18 cellular contexts compared by ENCODE assay signal in the genomic region with DNA sequence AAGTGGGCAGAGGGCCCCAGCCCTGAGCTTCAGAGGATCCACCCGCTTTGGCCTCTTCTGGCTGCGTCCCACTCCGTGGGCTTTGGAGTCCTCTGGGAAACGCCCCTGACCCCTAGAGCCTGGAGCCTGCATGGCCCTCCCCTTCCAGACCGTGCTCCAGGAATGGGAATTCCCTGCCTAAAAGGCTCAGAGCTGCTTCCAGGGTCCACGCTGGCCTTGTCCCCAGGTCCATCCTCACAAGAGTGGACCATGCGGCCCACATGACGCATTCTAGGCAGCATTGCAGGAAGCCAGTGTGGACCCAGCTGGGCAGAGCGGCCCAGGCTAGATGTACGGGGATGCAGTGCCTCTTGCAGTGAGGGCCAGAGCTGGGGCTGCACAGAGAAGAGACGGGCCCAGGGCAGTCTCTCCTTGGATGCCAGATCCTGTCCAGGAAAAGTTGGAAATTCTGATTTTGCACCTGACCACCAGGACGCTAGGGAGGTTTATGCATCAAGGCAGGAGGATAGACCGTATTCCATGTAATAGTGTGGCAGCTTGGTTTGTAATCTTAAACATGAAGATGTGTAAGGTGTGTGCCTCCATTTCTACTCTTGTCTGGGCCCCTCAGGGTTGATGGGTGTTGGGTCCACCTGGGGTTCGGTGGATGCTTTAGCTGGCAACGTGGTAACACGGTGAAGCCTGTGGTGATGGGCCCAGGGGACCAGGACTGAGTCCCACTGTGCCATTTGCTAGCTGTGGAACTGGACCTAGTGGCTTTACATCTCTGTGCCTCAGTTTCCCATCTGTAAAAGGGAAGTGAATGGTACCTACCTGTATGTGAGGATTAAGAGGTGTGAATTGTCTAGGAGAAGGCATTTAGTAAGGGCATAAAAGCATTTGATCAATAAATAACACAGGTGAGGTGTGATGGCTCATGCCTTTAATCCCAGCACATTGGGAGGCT. TPM values are rescaled to one million over a fixed set of nuclear protein-coding genes. Genes with fewer than 3 reads are reported as not detected.
DNase-seq lines count a peak whose midpoint lies in the region; ATAC-seq and TF ChIP-seq lines count a peak whose summit lies in the region.
"Had no signal": no experiment of that assay in that cellular context is flagged by ENCODE, and none has a peak within 500 bp of the region (broad histone marks: within the 10 kb centered on the region; RNA-seq: fewer than 3 reads in every experiment).

No MANE protein-coding gene starts in this region.

- no peak overlapping the region for H2BK15ac ChIP-seq in H9 (ENCODE audit: low read depth, low read length)

- H2BK20ac ChIP-seq in H9 (ENCODE audit: low read depth, low read length, poor library complexity, severe bottlenecking), result no peak overlapping the region

- no peak overlapping the region for H2AFZ ChIP-seq in H9 (ENCODE audit: low read length)
- H2AFZ ChIP-seq in neural progenitor cell (replicated peaks), result peak overlapping the region; percentile 48

- H3K36me3 Mint-ChIP-seq in H9 (ENCODE audit: insufficient read depth in 1 of 3, low read depth in 3 of 3) (no peaks in the 10 kb centered on the region), neural progenitor cell (no peaks in the 10 kb centered on the region), natural killer cell (no peaks in the 10 kb centered on the region)

- H2BK120ac ChIP-seq in H9 (ENCODE audit: low read depth, low read length, poor library complexity, severe bottlenecking), result no peak overlapping the region

- H4K20me1 ChIP-seq in H9 (ENCODE audit: control insufficient read depth, insufficient read depth, insufficient read length) (peaks cover 4% of the 10 kb centered on the region), neural progenitor cell (ENCODE audit: low read depth) (no peaks in the 10 kb centered on the region)

- peaks cover under 1% of the 10 kb centered on the region for H3F3A ChIP-seq in neural progenitor cell (ENCODE audit: low read depth)

- H3K79me1 ChIP-seq in H9 (ENCODE audit: insufficient read depth, low read depth, low read length, poor library complexity, severe bottlenecking), result no peaks in the 10 kb centered on the region

- no peak overlapping the region for H3K4me3 ChIP-seq in neural progenitor cell

- H3K27me3 ChIP-seq in H9 (ENCODE audit: insufficient read depth, low read length) (no peaks in the 10 kb centered on the region), neural progenitor cell (no peaks in the 10 kb centered on the region)

- no peak overlapping the region for H3K4ac ChIP-seq in H9 (ENCODE audit: low read depth, low read length)

- no peak overlapping the region; a peak in 1 of 7 replicates for H3K27ac Mint-ChIP-seq in H9
- peak overlapping the region; percentile 42 for H3K27ac Mint-ChIP-seq in neural progenitor cell
- no peak overlapping the region for H3K27ac Mint-ChIP-seq in natural killer cell
- H3K27ac Mint-ChIP-seq: B cell; CD4-positive, alpha-beta T cell had no signal

- no peak overlapping the region for H3K23ac ChIP-seq in H9 (ENCODE audit: insufficient read length, low read depth, low read length)

- H3K4me1 Mint-ChIP-seq in H9 (peaks cover 9 to 11% of the 10 kb centered on the region in 2 experiments), neural progenitor cell (no peaks in the 10 kb centered on the region), natural killer cell (no peaks in the 10 kb centered on the region)
- H3K4me1 Mint-ChIP-seq: B cell had no signal

- H4K91ac ChIP-seq in H9 (ENCODE audit: insufficient read length, low read depth, low read length), result no peak overlapping the region

- H3K79me2 ChIP-seq in H9 (ENCODE audit: insufficient read depth, low read length) (no peaks in the 10 kb centered on the region), neural progenitor cell (ENCODE audit: low read depth) (no peaks in the 10 kb centered on the region)

- H3K4me2 ChIP-seq in H9 (ENCODE audit: insufficient read depth, insufficient read length, low read length), result no peak overlapping the region
- no peak overlapping the region for H3K4me2 ChIP-seq in neural progenitor cell

- H4K5ac ChIP-seq in H9 (ENCODE audit: insufficient read length, low read depth, low read length), result no peak overlapping the region

- no peak overlapping the region for H3K4me3 Mint-ChIP-seq in H9
- H3K4me3 Mint-ChIP-seq in neural progenitor cell, result no peak overlapping the region
- H3K4me3 Mint-ChIP-seq in natural killer cell, result no peak overlapping the region
- H3K4me3 Mint-ChIP-seq: B cell; CD4-positive, alpha-beta T cell had no signal

- H3K56ac ChIP-seq in H9 (ENCODE audit: insufficient read length, low read depth, low read length), result no peak overlapping the region

- no peak for DNase-seq in H9
- no peak for DNase-seq in neural progenitor cell (ENCODE audit: low spot score)
- DNase-seq in activated T-cell treated with anti-CD3 and anti-CD28 coated beads, Interleukin-2, amount 50 U/mL, for 1 hour, result no peak
- no peak for DNase-seq in natural killer cell
- DNase-seq: ACHN; Calu3; CD4-positive, alpha-beta T cell; DND-41; GF-D8; NCI-H1417; NCI-H2029; NCI-H510A treated with DMSO at 0.1 percent for 48 hours had no signal

- H3K4me1 ChIP-seq in H9 (ENCODE audit: insufficient read depth, low read length) (no peaks in the 10 kb centered on the region), neural progenitor cell (no peaks in the 10 kb centered on the region)

- peak overlapping the region; percentile 19 for H4K8ac ChIP-seq in H9 (replicated peaks; ENCODE audit: insufficient read length, low read depth, low read length)

- no peak overlapping the region for H2BK5ac ChIP-seq in H9 (ENCODE audit: insufficient read length, low read length)

- ATAC-seq in HG03108 (IDR thresholded peaks at IDR 0.05; ENCODE audit: unreplicated experiment) (no peak), natural killer cell (no peak)

- H3K27ac ChIP-seq in H9 (ENCODE audit: insufficient read length, low read depth, low read length) (no peak overlapping the region), angular gyrus (ENCODE audit: low read depth, low read length) (peak overlapping the region; percentile 40), neural progenitor cell (no peak overlapping the region)

- no peak overlapping the region for H2AK5ac ChIP-seq in H9 (ENCODE audit: insufficient read length, low read length)

- no peaks in the 10 kb centered on the region for H3K23me2 ChIP-seq in H9 (ENCODE audit: insufficient read length, low read depth, low read length, poor library complexity, severe bottlenecking)

- no CpG with 5 or more reads among the region's 16 CpGs for WGBS in H9 (ENCODE audit: extremely low coverage, insufficient read length, low lambda C conversion rate)

- no peak overlapping the region for H3K18ac ChIP-seq in H9 (ENCODE audit: insufficient read length, low read depth, low read length)

- H3K9me3 Mint-ChIP-seq in H9 (no peaks in the 10 kb centered on the region), neural progenitor cell (no peaks in the 10 kb centered on the region), natural killer cell (no peaks in the 10 kb centered on the region)
- H3K9me3 Mint-ChIP-seq: CD4-positive, alpha-beta T cell had no signal

- intact Hi-C loops in natural killer cell (cut with micrococcal nuclease), result no loop called here

- H3K27me3 Mint-ChIP-seq in H9 (ENCODE audit: low read depth) (peaks cover 3% of the 10 kb centered on the region; the same call in 1 of the 2 replicates), neural progenitor cell (ENCODE audit: insufficient read depth, low read depth) (peaks cover 10% of the 10 kb centered on the region), natural killer cell (ENCODE audit: low read depth in 2 of 2) (peaks cover 0 to under 1% of the 10 kb centered on the region in 2 donors)
- H3K27me3 Mint-ChIP-seq: B cell; CD4-positive, alpha-beta T cell had no signal

- no peaks in the 10 kb centered on the region for H3K36me3 ChIP-seq in neural progenitor cell

- H3K9me3 ChIP-seq in H9 (ENCODE audit: control insufficient read depth, low read depth, low read length), result no peaks in the 10 kb centered on the region
- H3K9me3 ChIP-seq in neural progenitor cell (ENCODE audit: low read depth), result no peaks in the 10 kb centered on the region

- TF ChIP-seq CTCF in H9 (conservative IDR thresholded peaks at IDR 0.05), result no peak
- no peak for TF ChIP-seq CTCF in neural progenitor cell (IDR thresholded peaks at IDR 0.05)
- TF ChIP-seq CTCF in natural killer cell (IDR thresholded peaks at IDR 0.05), result no peak

- H3K9ac ChIP-seq in H9 (ENCODE audit: extremely low read depth, insufficient read length, low read length) (no peak overlapping the region), neural progenitor cell (no peak overlapping the region)

- H3K14ac ChIP-seq in H9 (ENCODE audit: insufficient read depth, low read length), result no peak overlapping the region; the same call in 1 of the 2 replicates

- H2BK12ac ChIP-seq in H9 (ENCODE audit: insufficient read length, low read depth, low read length), result no peak overlapping the region

- no peak overlapping the region for H3T11ph ChIP-seq in H9 (ENCODE audit: low read length)

RNA-seq across cellular contexts. Expression of a gene that starts 14.8 kb away (rescaled TPM):
- total RNA-seq in H9 (2021) (1.5 TPM in 2 replicates), neural progenitor cell (ENCODE audit: low replicate concordance) (not detected in 2 replicates), natural killer cell (not detected)
- total RNA-seq: B cell; CD4-positive, alpha-beta T cell; H4; LHCN-M2 had no signal

RNA-seq across cellular contexts. Expression of a gene that starts 34.0 kb away (rescaled TPM):
- total RNA-seq in H9 (2021), result 2.6 and 3.2 TPM in 2 replicates
- 0.81 TPM in 1 of 2 replicates, not detected in the other for total RNA-seq in neural progenitor cell (ENCODE audit: low replicate concordance)
- total RNA-seq in natural killer cell, result under 1 TPM in 2 of 3 donors, not detected in 1; 0.49 to 0.72 TPM
- total RNA-seq: H4, LHCN-M2 had no signal

RNA-seq across cellular contexts. Expression of a gene that starts 37.8 kb away (rescaled TPM):
- 6.8 and 7.7 TPM in 2 replicates for total RNA-seq in H9 (2021)
- total RNA-seq in neural progenitor cell (ENCODE audit: low replicate concordance), result 0.46 TPM in 1 of 2 replicates, not detected in the other
- total RNA-seq in natural killer cell, result not detected
- total RNA-seq: H4, LHCN-M2, RPMI7951 had no signal

RNA-seq across cellular contexts. Expression of a gene that starts 42.2 kb away (rescaled TPM):
- total RNA-seq in H9 (2021) (8.2 and 9.0 TPM in 2 replicates), neural progenitor cell (ENCODE audit: low replicate concordance) (0.13 and 0.56 TPM in 2 replicates), natural killer cell (1 to 10 TPM; 4.0 to 5.4 (median 4.9) TPM)
- total RNA-seq: LHCN-M2, RPMI7951 had no signal

RNA-seq across cellular contexts. Expression of a gene that starts 53.7 kb away (rescaled TPM):
- total RNA-seq in H9 (2021) (83.7 and 100 TPM in 2 replicates), neural progenitor cell (ENCODE audit: low replicate concordance) (7.8 and 11.6 TPM in 2 replicates), natural killer cell (100 to 1,000 TPM; 226 to 270 (median 231) TPM)
